8 cellular contexts compared by ENCODE assay signal in the genomic region with DNA sequence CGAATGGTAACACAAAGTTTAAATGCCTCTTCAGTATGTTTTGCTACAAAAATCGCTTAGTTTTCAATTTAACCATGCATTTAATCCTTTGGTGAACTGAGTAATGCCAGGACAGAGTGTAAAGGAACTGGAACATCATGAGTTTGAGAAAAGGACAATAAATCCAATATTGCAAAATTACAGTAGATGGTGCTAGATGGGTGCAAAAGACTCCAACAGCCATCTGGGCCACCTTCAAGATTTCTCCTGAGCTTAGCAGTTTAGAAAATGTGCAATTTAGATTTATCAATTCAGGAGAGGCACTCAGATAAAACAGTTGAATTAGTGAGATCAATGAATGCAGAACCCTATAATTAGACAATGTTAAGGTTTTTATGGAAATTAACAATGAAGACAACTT. TPM values are rescaled to one million over a fixed set of nuclear protein-coding genes. Genes with fewer than 3 reads are reported as not detected.
DNase-seq lines count a peak whose midpoint lies in the region; FAIRE-seq and TF ChIP-seq lines count a peak whose summit lies in the region.

No MANE protein-coding gene starts in this region.

- H3K4me3 Mint-ChIP-seq in CD14-positive monocyte (no peak overlapping the region), HFFc6 (no peak overlapping the region)

- H3K27ac Mint-ChIP-seq in CD14-positive monocyte (no peak overlapping the region), HFFc6 (no peak overlapping the region)

- no peak for FAIRE-seq in RCC 7860 (lab: Jason Lieb, UNC)

- peaks cover 0 to 7% (median 2%) of the 10 kb centered on the region in 3 donors for H3K27me3 Mint-ChIP-seq in CD14-positive monocyte (ENCODE audit: low read depth in 3 of 3)
- peaks cover 4% of the 10 kb centered on the region; the same call in 1 of the 2 replicates for H3K27me3 Mint-ChIP-seq in HFFc6 (ENCODE audit: insufficient read depth)

- intact Hi-C loops in CD14-positive monocyte (cut with micrococcal nuclease): loop anchor here in 1 of 2 donors (10.0 kb wide), 1 partner anchor 217 kb away; no protein-coding TSS in a partner anchor
- intact Hi-C loops in posterior vena cava (cut with DNase I): no loop called here

- no peaks in the 10 kb centered on the region for H3K36me3 Mint-ChIP-seq in CD14-positive monocyte
- no peaks in the 10 kb centered on the region for H3K36me3 Mint-ChIP-seq in HFFc6 (ENCODE audit: low read depth)

- TF ChIP-seq CTCF in CD14-positive monocyte (IDR thresholded peaks at IDR 0.05) (peak; percentile 26), HFFc6 (IDR thresholded peaks at IDR 0.05) (peak; percentile 67; the same call in 1 of the 2 replicates)

- DNase-seq in CD14-positive monocyte (ENCODE audit: low spot score): no peak
- DNase-seq in HFFc6: peak; percentile 6
- peak; percentile 4 for DNase-seq in RCC 7860 (ENCODE audit: low spot score)
- peak; percentile 4 for DNase-seq in glomerular visceral epithelial cell (ENCODE audit: extremely low spot score)
- DNase-seq in activated CD8-positive, alpha-beta memory T cell treated with anti-CD3 and anti-CD28 coated beads, Interleukin-2, amount 50 U/mL, for 48 hours: no peak
- DNase-seq in islet precursor cell: no peak
- DNase-seq in posterior vena cava (ENCODE audit: low spot score): no peak
- DNase-seq in T1000 (lab: John Stamatoyannopoulos, UW): no peak

- H3K9me3 Mint-ChIP-seq in CD14-positive monocyte (no peaks in the 10 kb centered on the region), HFFc6 (no peaks in the 10 kb centered on the region)

- H3K4me1 Mint-ChIP-seq in CD14-positive monocyte (no peaks in the 10 kb centered on the region), HFFc6 (ENCODE audit: low read depth) (no peaks in the 10 kb centered on the region)

RNA-seq across cellular contexts. Expression of gene MID1IP1, which starts 33.2 kb away (rescaled TPM):
- polyA plus RNA-seq in CD14-positive monocyte: 10 to 100 TPM; 48.4 to 55.5 TPM
- 10 to 100 TPM; 17.3 to 22.5 (median 18.5) TPM for total RNA-seq in HFFc6 (2021; fragmentation: NEBNext Ultra II Directional; extraction: Animal tissue kit (Norgen Biotek cat#: 25700))
- 10 to 100 TPM; 36.7 to 41.7 TPM for total RNA-seq in posterior vena cava

Comparison
In these comparisons a context has a peak if more than half of its experiments do, and no peak if none do; other contexts are left out.
1. DNase-seq: peak in HFFc6 (single experiment), RCC 7860 (single experiment) and glomerular visceral epithelial cell (single experiment); none in CD14-positive monocyte (single experiment), activated CD8-positive, alpha-beta memory T cell treated with anti-CD3 and anti-CD28 coated beads, Interleukin-2, amount 50 U/mL, for 48 hours (single experiment), islet precursor cell (single experiment), posterior vena cava (single experiment) and T1000 (single experiment).